Comparison of ENCODE assay signal across 8 cellular contexts in the genomic region with DNA sequence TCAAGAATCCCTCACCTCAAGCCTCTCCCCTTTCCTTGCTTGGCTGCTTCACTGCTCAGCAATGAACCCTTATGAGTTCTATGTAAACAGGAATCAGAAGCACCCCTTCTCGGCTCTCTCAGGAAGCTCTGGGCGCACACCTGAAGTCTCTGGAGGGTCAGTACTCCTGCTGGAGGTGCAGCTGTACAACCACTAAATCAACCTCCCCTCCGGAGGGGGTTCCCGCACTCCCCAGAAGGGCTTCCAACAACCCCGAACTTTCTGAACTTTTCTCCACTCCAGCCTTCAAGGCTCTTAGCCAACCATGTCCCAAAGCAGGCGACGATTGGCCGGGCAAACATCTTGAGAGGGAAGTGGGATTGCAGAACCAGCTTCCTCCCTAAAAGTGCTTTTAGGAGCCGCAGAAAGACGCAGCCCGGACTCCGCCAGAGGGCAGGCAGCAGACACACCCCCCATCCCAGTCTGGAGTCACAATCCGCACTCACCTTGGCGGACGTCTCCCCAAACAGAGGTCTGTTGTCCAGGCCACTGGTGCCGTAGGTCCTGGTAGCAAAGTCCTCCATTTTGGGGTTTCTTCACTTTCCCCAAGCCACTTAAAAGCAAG. TPM values are rescaled to one million over a fixed set of nuclear protein-coding genes. Genes with fewer than 3 reads are reported as not detected.
A peak's percentile ranks its signal among the peaks of the same experiment; 100 is the strongest.
DNase-seq lines count a peak whose midpoint lies in the region; ATAC-seq and TF ChIP-seq lines count a peak whose summit lies in the region.

No MANE protein-coding gene starts in this region.

- H2AFZ ChIP-seq in KMS-11 (ENCODE audit: low read depth): peak overlapping the region; percentile 100

- H4K20me1 ChIP-seq in KMS-11 (ENCODE audit: insufficient read depth): no peaks in the 10 kb centered on the region

- H3K9me3 ChIP-seq in BE2C: no peaks in the 10 kb centered on the region; the same call in 1 of the 2 replicates
- H3K9me3 ChIP-seq in mononuclear cell (ENCODE audit: low read depth, low read length): no peaks in the 10 kb centered on the region
- H3K9me3 ChIP-seq in testis: no peaks in the 10 kb centered on the region

- peaks cover 33% of the 10 kb centered on the region; the same call in 1 of the 2 replicates for H3K79me2 ChIP-seq in KMS-11 (ENCODE audit: insufficient read depth, low read depth)

- H3K36me3 Mint-ChIP-seq in activated CD4-positive, alpha-beta T cell treated with anti-CD3 and anti-CD28 coated beads, Interleukin-2, amount 10 ng/mL, durations not matched to agents 7 days and 5 days (ENCODE audit: low read depth): peaks cover 37% of the 10 kb centered on the region

- POLR2A ChIA-PET in activated CD4-positive, alpha-beta T cell treated with anti-CD3 and anti-CD28 coated beads, Interleukin-2, amount 10 ng/mL, durations not matched to agents 7 days and 5 days (lab: Charles Lee): interaction anchor here (0.6 to 2.4 kb wide), 2 partner anchors 50 to 67 kb away, joined by 3 to 12 read pairs; partner anchors contain the start of gene DMTF1

- no peak for TF ChIP-seq POLR2A in testis (IDR thresholded peaks at IDR 0.05)

- H3K4me1 Mint-ChIP-seq in activated CD4-positive, alpha-beta T cell treated with anti-CD3 and anti-CD28 coated beads, Interleukin-2, amount 10 ng/mL, durations not matched to agents 7 days and 5 days: peaks cover 42% of the 10 kb centered on the region

- no peaks in the 10 kb centered on the region for H3K27me3 ChIP-seq in BE2C
- H3K27me3 ChIP-seq in KMS-11 (ENCODE audit: insufficient read depth, low read depth): no peaks in the 10 kb centered on the region
- peaks cover 20% of the 10 kb centered on the region for H3K27me3 ChIP-seq in mononuclear cell (ENCODE audit: insufficient read depth, low read length)
- H3K27me3 ChIP-seq in testis: no peaks in the 10 kb centered on the region

- DNase-seq in BE2C: peak; percentile 21
- peak; percentile 39 for DNase-seq in activated CD4-positive, alpha-beta T cell treated with anti-CD3 and anti-CD28 coated beads, Interleukin-2, amount 10 ng/mL, durations not matched to agents 7 days and 5 days
- DNase-seq in epithelial cell of esophagus (ENCODE audit: low read depth): peak; percentile 46
- DNase-seq in testis: peak; percentile 60
- DNase-seq in NCI-H1105 (lab: John Stamatoyannopoulos, UW): no peak

- 1% methylated on average over 8 to 16 of the region's 16 CpGs for WGBS in testis, 2 donors

- peak overlapping the region; percentile 87 for H3K4me2 ChIP-seq in KMS-11

- H3K27me3 Mint-ChIP-seq in activated CD4-positive, alpha-beta T cell treated with anti-CD3 and anti-CD28 coated beads, Interleukin-2, amount 10 ng/mL, durations not matched to agents 7 days and 5 days: peaks cover 7% of the 10 kb centered on the region

- no peaks in the 10 kb centered on the region for H3K9me3 Mint-ChIP-seq in activated CD4-positive, alpha-beta T cell treated with anti-CD3 and anti-CD28 coated beads, Interleukin-2, amount 10 ng/mL, durations not matched to agents 7 days and 5 days

- H3K36me3 ChIP-seq in BE2C: no peaks in the 10 kb centered on the region
- no peaks in the 10 kb centered on the region for H3K36me3 ChIP-seq in KMS-11 (ENCODE audit: insufficient read depth)
- H3K36me3 ChIP-seq in testis (ENCODE audit: low read depth, missing control alignments): no peaks in the 10 kb centered on the region

- ATAC-seq in GM19395 (IDR thresholded peaks at IDR 0.05; ENCODE audit: unreplicated experiment): peak; percentile 0

- peak overlapping the region; percentile 98 for H3K27ac Mint-ChIP-seq in activated CD4-positive, alpha-beta T cell treated with anti-CD3 and anti-CD28 coated beads, Interleukin-2, amount 10 ng/mL, durations not matched to agents 7 days and 5 days

- peak overlapping the region; percentile 99 for H3K4me3 Mint-ChIP-seq in activated CD4-positive, alpha-beta T cell treated with anti-CD3 and anti-CD28 coated beads, Interleukin-2, amount 10 ng/mL, durations not matched to agents 7 days and 5 days

- intact Hi-C loops in testis (cut with DNase I; ENCODE audit: low total_unique reads): no loop called here

- H3K27ac ChIP-seq in KMS-11 (peak overlapping the region; percentile 72), testis (peak overlapping the region; percentile 75 to 86)

- peak overlapping the region; percentile 89 for H3K9ac ChIP-seq in KMS-11

- CTCF ChIA-PET in activated CD4-positive, alpha-beta T cell treated with anti-CD3 and anti-CD28 coated beads, Interleukin-2, amount 10 ng/mL, durations not matched to agents 7 days and 5 days (lab: Charles Lee): interaction anchor here (1.0 to 1.7 kb wide), 4 partner anchors 8 to 70 kb away, joined by 4 to 8 read pairs (median 6); partner anchors contain the start of gene DMTF1

- TF ChIP-seq CTCF in BE2C (IDR thresholded peaks at IDR 0.05; ENCODE audit: low read depth, low read length) (no peak), KMS-11 (conservative IDR thresholded peaks at IDR 0.05; ENCODE audit: low read depth, low read length) (no peak), epithelial cell of esophagus (IDR thresholded peaks at IDR 0.05; ENCODE audit: insufficient read depth, low read depth, low read length, missing control alignments) (peak; percentile 33), testis (IDR thresholded peaks at IDR 0.05) (no peak)

- H3K4me1 ChIP-seq in BE2C (no peaks in the 10 kb centered on the region), KMS-11 (ENCODE audit: low read depth, poor library complexity, severe bottlenecking) (peaks cover 23% of the 10 kb centered on the region), mononuclear cell (ENCODE audit: insufficient read depth, low read length) (peaks cover 52% of the 10 kb centered on the region), testis (no peaks in the 10 kb centered on the region)

- H3K4me3 ChIP-seq in BE2C (ENCODE audit: low read depth, low read length): peak overlapping the region; percentile 97
- no peak overlapping the region for H3K4me3 ChIP-seq in KMS-11 (IDR thresholded peaks at IDR 0.05; ENCODE audit: insufficient read depth, low read depth, low read length)
- peak overlapping the region; percentile 95 for H3K4me3 ChIP-seq in epithelial cell of esophagus (ENCODE audit: low read length)
- H3K4me3 ChIP-seq in mononuclear cell (ENCODE audit: low read length): peak overlapping the region; percentile 91
- peak overlapping the region; percentile 77 to 83 for H3K4me3 ChIP-seq in testis

RNA-seq across cellular contexts. Expression of gene TMEM243, which starts 0.5 kb away (rescaled TPM):
- 15.3 TPM for polyA plus RNA-seq in BE2C (2012; ENCODE audit: insufficient read depth, insufficient read length, low read depth)
- total RNA-seq in activated CD4-positive, alpha-beta T cell treated with anti-CD3 and anti-CD28 coated beads, Interleukin-2, amount 10 ng/mL, durations not matched to agents 7 days and 5 days: 10 to 100 TPM; 46.2 to 51.6 TPM
- total RNA-seq in mononuclear cell (157 TPM), testis (10 to 100 TPM; 21.9 to 26.3 TPM)
- polyA plus RNA-seq in testis (ENCODE audit: insufficient read depth, low read depth, low replicate concordance): 27.6 TPM
